Comparison of ENCODE assay signal across 23 cellular contexts in genomic region chr9:83670381-83670780, GRCh38.
"Had no signal": no experiment of that assay in that cellular context is flagged by ENCODE, and none has a peak within 500 bp of the region (broad histone marks: within the 10 kb centered on the region; RNA-seq: fewer than 3 reads in every experiment).

No MANE protein-coding gene starts in this region.

- DNase-seq: activated CD4-positive, alpha-beta memory T cell treated with anti-CD3 and anti-CD28 coated beads, Interleukin-2, amount 10 ng/mL, durations not matched to agents 7 days and 5 days; activated CD4-positive, alpha-beta T cell treated with anti-CD3 and anti-CD28 coated beads for 36 hours; activated CD4-positive, alpha-beta T cell treated with anti-CD3 and anti-CD28 coated beads, Interleukin-2, amount 50 U/mL, for 1 hour; activated effector memory CD4-positive, alpha-beta T cell treated with anti-CD3 and anti-CD28 coated beads, Interleukin-2, amount 50 U/mL, for 16 hours; activated naive CD4-positive, alpha-beta T cell treated with anti-CD3 and anti-CD28 coated beads for 36 hours; activated naive CD8-positive, alpha-beta T cell treated with anti-CD3 and anti-CD28 coated beads for 36 hours; activated T-cell treated with anti-CD3 and anti-CD28 coated beads for 4 hours; cerebellar nuclear complex; Karpas-422; MM.1S; NCI-H1092 treated with DMSO at 0.1 percent for 48 hours; NCI-H1436; NCI-H1694 treated with DMSO at 0.1 percent for 48 hours; NCI-H2029 treated with DMSO at 0.1 percent for 48 hours; NCI-H510A treated with DMSO at 0.1 percent for 48 hours; NCI-H69; RPMI8226; SK-N-SH; T-helper 1 cell; WERI-Rb-1 had no signal

- H3K9ac ChIP-seq: SK-N-SH had no signal

- H3K9me2 ChIP-seq: SK-N-SH had no signal

- H3K9me3 ChIP-seq: SK-N-SH had no signal

- H3K4me3 ChIP-seq: K562 had no signal

- ATAC-seq: activated CD4-positive, alpha-beta T cell treated with anti-CD3 and anti-CD28 coated beads for 36 hours; K562; Panc1; Right ventricle myocardium inferior had no signal

- H3K27ac ChIP-seq: WERI-Rb-1 had no signal

- H3K4me2 ChIP-seq: SK-N-SH had no signal
